Comparison of ENCODE assay signal across 15 cellular contexts in genomic region chr4:154958621-154959358, GRCh38.
DNase-seq lines count a peak whose midpoint lies in the region; ATAC-seq and TF ChIP-seq lines count a peak whose summit lies in the region.
"Had no signal": no experiment of that assay in that cellular context is flagged by ENCODE, and none has a peak within 500 bp of the region (broad histone marks: within the 10 kb centered on the region; RNA-seq: fewer than 3 reads in every experiment).

No MANE protein-coding gene starts in this region.

- no peak for TF ChIP-seq CTCF in fibroblast of pulmonary artery (IDR thresholded peaks at IDR 0.05; ENCODE audit: low read length, missing control alignments)

- peak; percentile 90 for ATAC-seq in Right ventricle myocardium superior (ENCODE audit: poor library complexity)
- ATAC-seq: CD8-positive, alpha-beta T cell; Panc1 had no signal

- intact Hi-C loops in Right ventricle myocardium superior (cut with DNase I) = no loop called here
- intact Hi-C loops in cardiac septum (cut with DNase I) = no loop called here

- DNase-seq in Right ventricle myocardium superior (peak; percentile 85), cardiac septum (ENCODE audit: low spot score) (no peak), fibroblast of pulmonary artery (ENCODE audit: low read depth) (peak; percentile 46), midbrain (lab: John Stamatoyannopoulos, UW) (peak; percentile 14), ureter (ENCODE audit: low spot score) (peak; percentile 54)
- no peak for DNase-seq in stimulated activated naive CD4-positive, alpha-beta T cell treated with Interleukin-2 at 50 U/mL for 16 hours (lab: John Stamatoyannopoulos, UW)
- DNase-seq in activated naive CD4-positive, alpha-beta T cell (lab: John Stamatoyannopoulos, UW) = no peak
- DNase-seq in activated naive CD4-positive, alpha-beta T cell treated with Interleukin-2 at 50 U/mL for 16 hours = no peak
- DNase-seq: activated CD4-positive, alpha-beta T cell treated with anti-CD3 and anti-CD28 coated beads, Interleukin-2, amount 50 U/mL, for 48 hours; CD8-positive, alpha-beta T cell; cortex of kidney; DND-41; NCI-H526 treated with DMSO at 0.1 percent for 48 hours; stimulated activated naive CD4-positive, alpha-beta T cell had no signal

- H3K4me3 ChIP-seq in fibroblast of pulmonary artery (replicated peaks; ENCODE audit: low read depth, low read length) = no peak overlapping the region

Comparison
In these comparisons a context has a peak if more than half of its experiments do, and no peak if none do; other contexts are left out.
1. DNase-seq: peak in Right ventricle myocardium superior (single experiment), fibroblast of pulmonary artery (single experiment), midbrain (single experiment) and ureter (single experiment); none in cardiac septum (single experiment), stimulated activated naive CD4-positive, alpha-beta T cell treated with Interleukin-2 at 50 U/mL for 16 hours (single experiment), activated naive CD4-positive, alpha-beta T cell (0 of 4) and activated naive CD4-positive, alpha-beta T cell treated with Interleukin-2 at 50 U/mL for 16 hours (single experiment).